ENCODE assay signal across 30 cellular contexts in genomic region chr18:43341014-43341413, GRCh38.
A peak's percentile ranks its signal among the peaks of the same experiment; 100 is the strongest.
DNase-seq lines count a peak whose midpoint lies in the region; ATAC-seq, FAIRE-seq and TF ChIP-seq lines count a peak whose summit lies in the region.
"Had no signal": no experiment of that assay in that cellular context is flagged by ENCODE, and none has a peak within 500 bp of the region (broad histone marks: within the 10 kb centered on the region; RNA-seq: fewer than 3 reads in every experiment).

No MANE protein-coding gene starts in this region.

- no TSS peak for BruUV-seq in HepG2 (replicated peaks; lab: Mats Ljungman, UMichigan)

- H3K4me2 ChIP-seq in HepG2 (ENCODE audit: low read depth, low read length) (no peak overlapping the region), neural cell (ENCODE audit: low read length) (no peak overlapping the region)
- H3K4me2 ChIP-seq: BLaER1 had no signal

- intact Hi-C loops in right lobe of liver (cut with DNase I) (no loop called here), HepG2 (cut with micrococcal nuclease; ENCODE audit: unreplicated experiment) (no loop called here), testis (cut with DNase I; ENCODE audit: low total_unique reads) (no loop called here)
- intact Hi-C loops in naive thymus-derived CD4-positive, alpha-beta T cell (cut with micrococcal nuclease): no loop called here

- H3K27me3 ChIP-seq in right lobe of liver (no peaks in the 10 kb centered on the region), HepG2 (ENCODE audit: control insufficient read depth in 1 of 2, insufficient read depth in 2 of 2, low read length in 2 of 2) (no peaks in the 10 kb centered on the region), neural cell (ENCODE audit: insufficient read depth, low read depth, low read length) (no peaks in the 10 kb centered on the region), testis (no peaks in the 10 kb centered on the region)
- no peaks in the 10 kb centered on the region for H3K27me3 ChIP-seq in naive thymus-derived CD4-positive, alpha-beta T cell (ENCODE audit: control insufficient read depth in 2 of 2, insufficient read depth in 2 of 2, low read length in 2 of 2)
- H3K27me3 ChIP-seq: BE2C, BLaER1 had no signal

- H3F3A ChIP-seq in neural cell (ENCODE audit: insufficient read depth, low read length, poor library complexity, severe bottlenecking): no peaks in the 10 kb centered on the region

- DNase-seq in right lobe of liver: peak in 2 of 3 donors; percentile 49 to 57
- DNase-seq in HepG2 (ENCODE audit: low spot score): no peak
- DNase-seq in left lobe of liver (ENCODE audit: low spot score): peak; percentile 47
- peak; percentile 13 for DNase-seq in testis
- no peak for DNase-seq in stimulated activated naive CD8-positive, alpha-beta T cell treated with anti-CD3 and anti-CD28 coated beads, Interleukin-15, Interleukin-2, amounts not matched to agents 100 U/mL and 50 U/mL, for 24 hours
- DNase-seq in naive thymus-derived CD4-positive, alpha-beta T cell: no peak
- no peak for DNase-seq in effector CD8-positive, alpha-beta T cell (lab: John Stamatoyannopoulos, UW)
- DNase-seq: 8988T; ACHN; BE2C; C1 segment of cervical spinal cord; CD4-positive, alpha-beta memory T cell; CD4-positive, CD25-positive, alpha-beta regulatory T cell; CD8-positive, alpha-beta memory T cell; COR-L47; DMS 273 treated with DMSO at 0.1 percent for 48 hours; DMS153; DMS53; DMS79; DND-41; EL; GDM1 had no signal

- H3K4me3 ChIP-seq in right lobe of liver (no peak overlapping the region), HepG2 (replicated peaks in 1 of 3; ENCODE audit: insufficient read depth in 1 of 3, low read depth in 2 of 3, low read length in 3 of 3) (no peak overlapping the region), neural cell (ENCODE audit: low read length) (no peak overlapping the region), testis (no peak overlapping the region)
- H3K4me3 ChIP-seq in naive thymus-derived CD4-positive, alpha-beta T cell (ENCODE audit: low read length): no peak overlapping the region
- H3K4me3 ChIP-seq: BLaER1, GM12878 had no signal

- H3K9me3 Mint-ChIP-seq in naive thymus-derived CD4-positive, alpha-beta T cell: peaks cover 0 to 34% (median 7%) of the 10 kb centered on the region in 11 donors

- TF ChIP-seq POLR2A in right lobe of liver (IDR thresholded peaks at IDR 0.05): no peak
- TF ChIP-seq POLR2A in HepG2 (IDR thresholded peaks at IDR 0.05; ENCODE audit: insufficient read depth in 1 of 2, low read depth in 2 of 2, low read length in 2 of 2): no peak
- TF ChIP-seq POLR2A in testis (IDR thresholded peaks at IDR 0.05): no peak

- no peaks in the 10 kb centered on the region for H4K20me1 ChIP-seq in HepG2 (ENCODE audit: insufficient read depth, low read length)
- H4K20me1 ChIP-seq in neural cell (ENCODE audit: insufficient read depth): no peaks in the 10 kb centered on the region
- H4K20me1 ChIP-seq: BLaER1 had no signal

- no peaks in the 10 kb centered on the region for H3K9me3 ChIP-seq in right lobe of liver
- peaks cover 13% of the 10 kb centered on the region for H3K9me3 ChIP-seq in HepG2 (ENCODE audit: low read length)
- no peaks in the 10 kb centered on the region for H3K9me3 ChIP-seq in neural cell (ENCODE audit: low read length)
- H3K9me3 ChIP-seq in testis: no peaks in the 10 kb centered on the region
- no peaks in the 10 kb centered on the region for H3K9me3 ChIP-seq in naive thymus-derived CD4-positive, alpha-beta T cell (ENCODE audit: control insufficient read depth in 2 of 3, low read length in 3 of 3)
- H3K9me3 ChIP-seq: BE2C, BLaER1 had no signal

- WGBS in right lobe of liver (ENCODE audit: insufficient coverage, low coverage, low lambda C conversion rate, missing lambda C conversion rate): 11% methylated on average over 3 of the region's 3 CpGs
- WGBS in HepG2 (ENCODE audit: low lambda C conversion rate): 3% methylated on average over 3 of the region's 3 CpGs
- WGBS in testis, 2 donors: 56 to 65% methylated on average over 3 of the region's 3 CpGs

- no peaks in the 10 kb centered on the region for H3K4me1 Mint-ChIP-seq in naive thymus-derived CD4-positive, alpha-beta T cell
- H3K4me1 Mint-ChIP-seq: CD14-positive monocyte; CD4-positive, alpha-beta memory T cell; CD4-positive, CD25-positive, alpha-beta regulatory T cell; CD8-positive, alpha-beta memory T cell had no signal

- no peak for FAIRE-seq in HepG2 (lab: Jason Lieb, UNC)
- FAIRE-seq: A204.1, GM12878, GM12892, GM18507, GM19239 had no signal

- no peak overlapping the region for H3K27ac Mint-ChIP-seq in naive thymus-derived CD4-positive, alpha-beta T cell
- H3K27ac Mint-ChIP-seq: CD14-positive monocyte; CD4-positive, alpha-beta memory T cell; CD4-positive, CD25-positive, alpha-beta regulatory T cell; CD8-positive, alpha-beta memory T cell had no signal

- peak in 2 of 4 donors; percentile 43 to 75 for ATAC-seq in right lobe of liver
- no peak for ATAC-seq in HepG2
- ATAC-seq in left lobe of liver: peak; percentile 70
- no peak for ATAC-seq in stimulated activated naive CD8-positive, alpha-beta T cell treated with anti-CD3 and anti-CD28 coated beads, Interleukin-15, Interleukin-2, amounts not matched to agents 100 U/mL and 50 U/mL, for 24 hours
- ATAC-seq in naive thymus-derived CD4-positive, alpha-beta T cell: no peak
- ATAC-seq: GM12878 had no signal

- POLR2A ChIA-PET in HepG2 (lab: Yijun Ruan, JAX): no interaction called here
- POLR2A ChIA-PET in naive thymus-derived CD4-positive, alpha-beta T cell (lab: Charles Lee): no interaction called here

- H3K9ac ChIP-seq in HepG2 (ENCODE audit: insufficient read depth, low read depth, low read length): no peak overlapping the region
- H3K9ac ChIP-seq in neural cell (ENCODE audit: low read length): no peak overlapping the region
- H3K9ac ChIP-seq: BLaER1 had no signal

- H3K79me2 ChIP-seq in HepG2 (ENCODE audit: insufficient read depth, low read length) (no peaks in the 10 kb centered on the region), neural cell (replicated peaks; ENCODE audit: insufficient read depth, low read length) (no peaks in the 10 kb centered on the region)

- CTCF ChIA-PET in HepG2 (lab: Yijun Ruan, JAX; ENCODE audit: low intra/inter-chr PET ratio, low total read pairs): no interaction called here
- CTCF ChIA-PET in naive thymus-derived CD4-positive, alpha-beta T cell (lab: Charles Lee): no interaction called here

- TF ChIP-seq EP300 in HepG2 (IDR thresholded peaks at IDR 0.05; ENCODE audit: low read depth in 2 of 2, low read length in 2 of 2) (no peak), HepG2 (CRISPR knock-in tag; IDR thresholded peaks at IDR 0.05; ENCODE audit: borderline replicate concordance) (no peak), neural cell (conservative IDR thresholded peaks at IDR 0.05; ENCODE audit: poor library complexity, severe bottlenecking) (peak; percentile 2)

- TF ChIP-seq CTCF in right lobe of liver (IDR thresholded peaks at IDR 0.05) (no peak), HepG2 (CRISPR knock-in tag; IDR thresholded peaks at IDR 0.05) (no peak), neural cell (IDR thresholded peaks at IDR 0.05; ENCODE audit: poor library complexity, severe bottlenecking) (no peak), testis (IDR thresholded peaks at IDR 0.05) (no peak)

- no peaks in the 10 kb centered on the region for H3K36me3 ChIP-seq in right lobe of liver
- no peaks in the 10 kb centered on the region for H3K36me3 ChIP-seq in HepG2 (replicated peaks in 1 of 2; ENCODE audit: control insufficient read depth in 1 of 2, insufficient read depth in 2 of 2, low read length in 2 of 2)
- no peaks in the 10 kb centered on the region for H3K36me3 ChIP-seq in neural cell (ENCODE audit: insufficient read depth, low read length)
- H3K36me3 ChIP-seq in testis (ENCODE audit: low read depth, missing control alignments): no peaks in the 10 kb centered on the region
- H3K36me3 ChIP-seq in naive thymus-derived CD4-positive, alpha-beta T cell (ENCODE audit: control insufficient read depth in 2 of 3, insufficient read depth in 3 of 3, low read length in 3 of 3): no peaks in the 10 kb centered on the region
- H3K36me3 ChIP-seq: BE2C, BLaER1 had no signal

- H3K27ac ChIP-seq in right lobe of liver: no peak overlapping the region
- no peak overlapping the region for H3K27ac ChIP-seq in HepG2 (ENCODE audit: extremely low read length, insufficient read depth, low read length)
- no peak overlapping the region for H3K27ac ChIP-seq in neural cell (ENCODE audit: low read length)
- H3K27ac ChIP-seq in testis: no peak overlapping the region
- H3K27ac ChIP-seq in naive thymus-derived CD4-positive, alpha-beta T cell (ENCODE audit: low read depth, low read length): no peak overlapping the region
- H3K27ac ChIP-seq: BLaER1 had no signal

- H3K4me3 Mint-ChIP-seq in naive thymus-derived CD4-positive, alpha-beta T cell: no peak overlapping the region
- H3K4me3 Mint-ChIP-seq: CD14-positive monocyte; CD4-positive, alpha-beta memory T cell; CD4-positive, CD25-positive, alpha-beta regulatory T cell; CD8-positive, alpha-beta memory T cell had no signal

- H3K27me3 Mint-ChIP-seq in naive thymus-derived CD4-positive, alpha-beta T cell: no peaks in the 10 kb centered on the region
- H3K27me3 Mint-ChIP-seq: CD4-positive, alpha-beta memory T cell; CD8-positive, alpha-beta memory T cell had no signal

- in situ Hi-C loops in HepG2 (cut with HindIII; ENCODE audit: extremely low pct_ligation_motif_present, low pct_unique_long_range_greater_than_20kb): no loop called here

- TF ChIP-seq RAD21 in HepG2 (CRISPR knock-in tag; IDR thresholded peaks at IDR 0.05) (no peak), neural cell (conservative IDR thresholded peaks at IDR 0.05) (no peak)

- no peak overlapping the region for H2AFZ ChIP-seq in HepG2 (ENCODE audit: low read length)
- H2AFZ ChIP-seq in neural cell (ENCODE audit: low read depth, low read length): no peak overlapping the region

- no peaks in the 10 kb centered on the region for H3K36me3 Mint-ChIP-seq in naive thymus-derived CD4-positive, alpha-beta T cell
- H3K36me3 Mint-ChIP-seq: CD14-positive monocyte; CD4-positive, alpha-beta memory T cell; CD4-positive, CD25-positive, alpha-beta regulatory T cell; CD8-positive, alpha-beta memory T cell had no signal

- H3K4me1 ChIP-seq in right lobe of liver (no peaks in the 10 kb centered on the region), HepG2 (ENCODE audit: insufficient read depth, low read length) (no peaks in the 10 kb centered on the region), testis (no peaks in the 10 kb centered on the region)
- no peaks in the 10 kb centered on the region for H3K4me1 ChIP-seq in naive thymus-derived CD4-positive, alpha-beta T cell (ENCODE audit: control insufficient read depth in 2 of 2, insufficient read depth in 2 of 2, low read length in 2 of 2)
- H3K4me1 ChIP-seq: BE2C, BLaER1 had no signal

- H3K9me2 ChIP-seq in neural cell (ENCODE audit: insufficient read depth, low read length): no peaks in the 10 kb centered on the region

TF ChIP-seq in HepG2, 621 proteins besides CTCF, POLR2A, EP300 and RAD21 (continues in another document):
- no peak for TF ChIP-seq U2AF1 (optimal IDR thresholded peaks at IDR 0.05; ENCODE audit: low read depth, low read length)
- TF ChIP-seq AKAP8 (CRISPR knock-in tag; IDR thresholded peaks at IDR 0.05): no peak
- no peak for TF ChIP-seq RFX5 (IDR thresholded peaks at IDR 0.05; ENCODE audit: low read depth, low read length)

Comparison
In these comparisons a context has a peak if more than half of its experiments do, and no peak if none do; other contexts are left out.
1. DNase-seq: peak in right lobe of liver (2 of 3), left lobe of liver (single experiment) and testis (single experiment); none in HepG2 (single experiment), stimulated activated naive CD8-positive, alpha-beta T cell treated with anti-CD3 and anti-CD28 coated beads, Interleukin-15, Interleukin-2, amounts not matched to agents 100 U/mL and 50 U/mL, for 24 hours (single experiment), naive thymus-derived CD4-positive, alpha-beta T cell (0 of 9) and effector CD8-positive, alpha-beta T cell (single experiment).